Comparison of ENCODE assay signal across 1 cellular context in genomic region chr19:3653865-3654513, GRCh38.
TF ChIP-seq lines count a peak whose summit lies in the region.

No MANE protein-coding gene starts in this region.

TF ChIP-seq in H1, 55 proteins besides CTCF, POLR2A, EP300 and RAD21:
- TF ChIP-seq KDM4A (IDR thresholded peaks at IDR 0.05; ENCODE audit: low read depth, low read length, severe bottlenecking) (no peak), MAX (IDR thresholded peaks at IDR 0.05) (no peak), BCL11A (IDR thresholded peaks at IDR 0.05; ENCODE audit: low read depth in 2 of 2, low read length in 2 of 2) (no peak), GABPA (IDR thresholded peaks at IDR 0.05; ENCODE audit: borderline replicate concordance, insufficient read depth, low read length) (no peak), YY1 (IDR thresholded peaks at IDR 0.05; ENCODE audit: low read depth, low read length) (no peak), TEAD4 (IDR thresholded peaks at IDR 0.05; ENCODE audit: low read depth, low read length) (no peak), SIRT6 (IDR thresholded peaks at IDR 0.05; ENCODE audit: low read length) (no peak), POLR2AphosphoS5 (IDR thresholded peaks at IDR 0.05; ENCODE audit: low read depth, low read length) (no peak), SP2 (IDR thresholded peaks at IDR 0.05; ENCODE audit: low read length) (no peak)
TF ChIP-seq in H1: peak in this region for 0.
